In the genomic region with DNA sequence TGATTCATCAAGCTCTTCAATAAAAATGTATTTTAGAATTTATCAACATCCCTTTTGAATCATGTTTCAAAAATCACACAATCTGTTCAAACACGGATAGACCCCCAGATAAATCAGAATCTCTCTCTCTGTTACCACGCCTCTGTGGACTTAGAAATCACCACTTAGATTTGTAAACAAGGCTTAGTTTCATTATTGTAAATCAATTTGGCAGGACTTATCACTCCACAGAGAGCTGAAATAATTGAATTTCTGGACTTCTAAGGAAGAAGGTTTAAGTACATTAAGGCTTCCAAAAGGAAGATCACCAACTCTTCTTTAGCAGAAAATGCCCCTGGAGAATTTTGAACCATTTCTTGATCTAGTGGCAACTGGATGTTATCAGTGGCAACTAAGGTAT, we compare ENCODE assay signal across 16 cellular contexts.
DNase-seq lines count a peak whose midpoint lies in the region; ATAC-seq and TF ChIP-seq lines count a peak whose summit lies in the region.
"Had no signal": no experiment of that assay in that cellular context is flagged by ENCODE, and none has a peak within 500 bp of the region (broad histone marks: within the 10 kb centered on the region; RNA-seq: fewer than 3 reads in every experiment).

No MANE protein-coding gene starts in this region.

- H3K27ac ChIP-seq in GM23338 (ENCODE audit: low read depth) (no peak overlapping the region), neutrophil (peak overlapping the region; percentile 6)
- H3K27ac ChIP-seq: SJCRH30 had no signal

- no peaks in the 10 kb centered on the region; the same call in none of the 2 replicates for H4K20me1 ChIP-seq in GM23338 (replicated peaks; ENCODE audit: insufficient read depth)

- TF ChIP-seq CTCF in GM23338 (conservative IDR thresholded peaks at IDR 0.05; ENCODE audit: low read depth in 2 of 2), result no peak
- TF ChIP-seq CTCF in neutrophil (IDR thresholded peaks at IDR 0.05), result no peak

- H3K4me2 ChIP-seq in GM23338, result peak overlapping the region; percentile 19

- H3K79me2 ChIP-seq in GM23338 (replicated peaks; ENCODE audit: insufficient read depth), result peaks cover 100% of the 10 kb centered on the region

- H3K27me3 Mint-ChIP-seq in activated T-cell treated with anti-CD3 and anti-CD28 coated beads, Interleukin-2, amount 50 U/mL, for 24 hours, result no peaks in the 10 kb centered on the region
- peaks cover 4% of the 10 kb centered on the region for H3K27me3 Mint-ChIP-seq in GM23338 (ENCODE audit: insufficient read depth, low read depth, poor library complexity)
- no peaks in the 10 kb centered on the region for H3K27me3 Mint-ChIP-seq in activated naive CD8-positive, alpha-beta T cell treated with anti-CD3 and anti-CD28 coated beads, Interleukin-2, amount 10 ng/mL, durations not matched to agents 7 days and 5 days

- H3K4me1 ChIP-seq in GM23338 (ENCODE audit: insufficient read depth), result peaks cover 99% of the 10 kb centered on the region
- H3K4me1 ChIP-seq in neutrophil (ENCODE audit: control insufficient read depth in 1 of 2, insufficient read depth in 1 of 2, low read depth in 1 of 2, low read length in 1 of 2), result peaks cover 8 to 18% of the 10 kb centered on the region in 2 experiments

- no peak overlapping the region for H2AFZ ChIP-seq in GM23338

- peak overlapping the region; percentile 85 for H3K27ac Mint-ChIP-seq in activated T-cell treated with anti-CD3 and anti-CD28 coated beads, Interleukin-2, amount 50 U/mL, for 24 hours
- peak overlapping the region; percentile 59 for H3K27ac Mint-ChIP-seq in GM23338
- H3K27ac Mint-ChIP-seq in activated naive CD8-positive, alpha-beta T cell treated with anti-CD3 and anti-CD28 coated beads, Interleukin-2, amount 10 ng/mL, durations not matched to agents 7 days and 5 days, result no peak overlapping the region

- no peaks in the 10 kb centered on the region for H3K9me3 Mint-ChIP-seq in activated T-cell treated with anti-CD3 and anti-CD28 coated beads, Interleukin-2, amount 50 U/mL, for 24 hours
- H3K9me3 Mint-ChIP-seq in GM23338, result no peaks in the 10 kb centered on the region
- no peaks in the 10 kb centered on the region for H3K9me3 Mint-ChIP-seq in activated naive CD8-positive, alpha-beta T cell treated with anti-CD3 and anti-CD28 coated beads, Interleukin-2, amount 10 ng/mL, durations not matched to agents 7 days and 5 days
- H3K9me3 Mint-ChIP-seq: H9 had no signal

- H3K36me3 ChIP-seq in GM23338 (ENCODE audit: insufficient read depth) (no peaks in the 10 kb centered on the region), neutrophil (no peaks in the 10 kb centered on the region)
- H3K36me3 ChIP-seq: SJCRH30, vagina had no signal

- DNase-seq in activated T-cell treated with anti-CD3 and anti-CD28 coated beads, Interleukin-2, amount 50 U/mL, for 24 hours, result no peak
- DNase-seq in activated T-cell treated with anti-CD3 and anti-CD28 coated beads for 4 hours (no peak), GM23338 (ENCODE audit: low spot score) (no peak), NCI-H446 treated with DMSO at 0.1 percent for 48 hours (lab: John Stamatoyannopoulos, UW) (no peak), NCI-H510A (lab: John Stamatoyannopoulos, UW) (no peak)
- no peak for DNase-seq in activated naive CD8-positive, alpha-beta T cell treated with anti-CD3 and anti-CD28 coated beads, Interleukin-2, amount 10 ng/mL, durations not matched to agents 7 days and 5 days
- DNase-seq: activated naive CD4-positive, alpha-beta T cell; H9; hippocampal formation; kidney; NCI-H226; right cardiac atrium; SJCRH30 had no signal

- no peaks in the 10 kb centered on the region for H3F3A ChIP-seq in GM23338 (replicated peaks; ENCODE audit: low read depth)

- H3K27me3 ChIP-seq in GM23338 (ENCODE audit: insufficient read depth) (no peaks in the 10 kb centered on the region), neutrophil (no peaks in the 10 kb centered on the region)
- H3K27me3 ChIP-seq: SJCRH30, vagina had no signal

- no peak overlapping the region for H3K4me3 ChIP-seq in GM23338
- no peak overlapping the region for H3K4me3 ChIP-seq in neutrophil (ENCODE audit: low read depth in 1 of 2, low read length in 1 of 2)
- H3K4me3 ChIP-seq: SJCRH30 had no signal

- POLR2A ChIA-PET in activated naive CD8-positive, alpha-beta T cell treated with anti-CD3 and anti-CD28 coated beads, Interleukin-2, amount 10 ng/mL, durations not matched to agents 7 days and 5 days (lab: Charles Lee), result no interaction called here

- H3K4me1 Mint-ChIP-seq in activated T-cell treated with anti-CD3 and anti-CD28 coated beads, Interleukin-2, amount 50 U/mL, for 24 hours (ENCODE audit: low read depth), result peaks cover 56% of the 10 kb centered on the region
- H3K4me1 Mint-ChIP-seq in GM23338, result peaks cover 87% of the 10 kb centered on the region
- peaks cover 25% of the 10 kb centered on the region for H3K4me1 Mint-ChIP-seq in activated naive CD8-positive, alpha-beta T cell treated with anti-CD3 and anti-CD28 coated beads, Interleukin-2, amount 10 ng/mL, durations not matched to agents 7 days and 5 days

- peak overlapping the region; percentile 69 for H3K4me3 Mint-ChIP-seq in activated T-cell treated with anti-CD3 and anti-CD28 coated beads, Interleukin-2, amount 50 U/mL, for 24 hours
- H3K4me3 Mint-ChIP-seq in GM23338, result no peak overlapping the region; the same call in 2 of the 3 replicates
- peak overlapping the region; percentile 20 for H3K4me3 Mint-ChIP-seq in activated naive CD8-positive, alpha-beta T cell treated with anti-CD3 and anti-CD28 coated beads, Interleukin-2, amount 10 ng/mL, durations not matched to agents 7 days and 5 days
- H3K4me3 Mint-ChIP-seq: H9 had no signal

- ATAC-seq in GM23338 (no peak), HG02678 (IDR thresholded peaks at IDR 0.05; ENCODE audit: unreplicated experiment) (no peak)
- no peak for ATAC-seq in activated naive CD8-positive, alpha-beta T cell treated with anti-CD3 and anti-CD28 coated beads, Interleukin-2, amount 10 ng/mL, durations not matched to agents 7 days and 5 days (ENCODE audit: low read depth)
- ATAC-seq: right cardiac atrium had no signal

- H3K36me3 Mint-ChIP-seq in activated T-cell treated with anti-CD3 and anti-CD28 coated beads, Interleukin-2, amount 50 U/mL, for 24 hours (ENCODE audit: low read depth), result no peaks in the 10 kb centered on the region
- no peaks in the 10 kb centered on the region for H3K36me3 Mint-ChIP-seq in GM23338 (ENCODE audit: low read depth)
- H3K36me3 Mint-ChIP-seq in activated naive CD8-positive, alpha-beta T cell treated with anti-CD3 and anti-CD28 coated beads, Interleukin-2, amount 10 ng/mL, durations not matched to agents 7 days and 5 days, result no peaks in the 10 kb centered on the region

- H3K9me2 ChIP-seq in GM23338 (ENCODE audit: insufficient read depth), result no peaks in the 10 kb centered on the region

- H3K9me3 ChIP-seq in neutrophil, result no peaks in the 10 kb centered on the region
- H3K9me3 ChIP-seq: SJCRH30, vagina had no signal

TF ChIP-seq in GM23338, 12 proteins besides CTCF, POLR2A, EP300 and RAD21:
- TF ChIP-seq EZH2phosphoT487 (IDR thresholded peaks at IDR 0.05; ENCODE audit: unreplicated experiment) (no peak), ZNF331 (CRISPR knock-in tag; IDR thresholded peaks at IDR 0.05; ENCODE audit: low read depth) (no peak), ETS1 (IDR thresholded peaks at IDR 0.05) (no peak)
TF ChIP-seq in GM23338: peak in this region for 0.
